ENCODE assay signal across 13 cellular contexts in the genomic region with DNA sequence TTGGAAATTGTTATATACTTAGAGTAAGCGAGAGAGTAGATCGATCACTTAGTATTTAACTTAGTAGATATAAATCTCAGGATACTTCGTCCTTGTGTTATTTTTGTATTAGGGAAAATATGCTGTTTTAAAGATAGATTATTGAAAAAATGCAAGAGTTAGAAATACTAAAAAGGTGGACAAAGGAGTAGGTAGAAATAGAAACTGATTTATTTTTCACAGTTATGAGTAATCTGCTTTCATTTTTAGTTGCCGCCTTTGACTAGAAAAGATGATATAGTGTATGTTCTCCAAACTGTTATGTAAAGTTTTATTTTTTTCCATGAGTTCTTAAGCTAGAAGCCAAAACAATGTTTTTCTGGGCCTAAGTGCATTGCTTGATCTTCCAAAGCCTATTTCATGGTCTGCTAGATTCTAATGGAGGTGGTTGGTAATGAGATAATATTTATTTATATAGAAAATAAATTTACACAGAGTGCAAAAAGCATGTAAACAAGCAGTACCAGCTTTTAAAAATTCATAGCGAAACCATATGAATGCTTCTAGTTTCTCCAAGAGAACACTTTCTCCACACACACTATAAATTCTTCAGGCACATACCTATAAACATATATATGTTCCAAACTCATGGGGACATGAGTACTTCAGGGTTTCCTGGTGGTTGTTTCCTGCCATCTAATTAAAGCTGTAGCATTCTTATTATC.
DNase-seq lines count a peak whose midpoint lies in the region; ATAC-seq, FAIRE-seq and TF ChIP-seq lines count a peak whose summit lies in the region.
"Had no signal": no experiment of that assay in that cellular context is flagged by ENCODE, and none has a peak within 500 bp of the region (broad histone marks: within the 10 kb centered on the region; RNA-seq: fewer than 3 reads in every experiment).

No MANE protein-coding gene starts in this region.

- no peak for TF ChIP-seq CTCF in GM13977 (IDR thresholded peaks at IDR 0.05; ENCODE audit: extremely low read depth, insufficient read depth, missing control alignments)
- TF ChIP-seq CTCF in coronary artery (IDR thresholded peaks at IDR 0.05), result no peak

- no peak for FAIRE-seq in HTR-8/SVneo (lab: Jason Lieb, UNC)

- ATAC-seq in GM19455 (IDR thresholded peaks at IDR 0.05; ENCODE audit: unreplicated experiment), result peak; percentile 78
- peak; percentile 81 for ATAC-seq in HG03045 (IDR thresholded peaks at IDR 0.05; ENCODE audit: unreplicated experiment)

- peak overlapping the region in 1 of 2 donors; percentile 19 for H3K27ac ChIP-seq in coronary artery

- H3K4me3 ChIP-seq in coronary artery, result peak overlapping the region; percentile 31
- H3K4me3 ChIP-seq: HAP-1, lung had no signal

- DNase-seq in GM13977 (ENCODE audit: low spot score) (peak; percentile 10), coronary artery (ENCODE audit: low spot score) (no peak), DMS 273 (lab: John Stamatoyannopoulos, UW; ENCODE audit: unreplicated experiment) (no peak), dermis blood vessel endothelial cell (no peak), hypothalamus (lab: John Stamatoyannopoulos, UW) (no peak), HTR-8/SVneo (ENCODE audit: insufficient read length, low spot score) (no peak)
- DNase-seq: activated gamma-delta T cell, Caco-2, NCI-H2029 treated with DMSO at 0.1 percent for 48 hours had no signal

- in situ Hi-C loops in GM13977 (cut with MboI; ENCODE audit: low pct_unique_long_range_greater_than_20kb, low sequenced_read_pairs, unreplicated experiment), result no loop called here
